Comparison of ENCODE assay signal across 25 cellular contexts in the genomic region with DNA sequence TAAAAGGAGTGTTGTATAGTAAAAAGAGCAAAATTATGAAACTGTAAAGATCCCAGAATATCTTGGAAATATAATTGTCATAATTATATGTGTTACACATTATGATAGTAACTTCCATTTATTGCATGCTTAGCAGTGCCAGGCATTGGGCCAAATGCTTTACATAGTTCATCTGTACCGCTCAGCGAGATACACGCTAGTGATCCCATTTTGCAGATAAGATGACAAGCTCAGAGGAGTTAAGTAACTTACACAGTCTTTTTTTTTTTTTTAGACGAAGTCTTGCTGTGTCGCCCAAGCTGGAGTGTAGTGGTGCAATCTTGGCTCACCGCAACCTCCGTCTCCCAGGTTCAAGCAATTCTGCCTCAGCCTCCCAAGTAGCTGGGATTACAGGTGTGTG. TPM values are rescaled to one million over a fixed set of nuclear protein-coding genes. Genes with fewer than 3 reads are reported as not detected.
"Had no signal": no experiment of that assay in that cellular context is flagged by ENCODE, and none has a peak within 500 bp of the region (broad histone marks: within the 10 kb centered on the region; RNA-seq: fewer than 3 reads in every experiment).

No MANE protein-coding gene starts in this region.

- H3K27ac Mint-ChIP-seq: activated CD4-positive, alpha-beta T cell treated with anti-CD3 and anti-CD28 coated beads for 36 hours; activated CD8-positive, alpha-beta memory T cell treated with anti-CD3 and anti-CD28 coated beads, Interleukin-2, amount 10 ng/mL, durations not matched to agents 7 days and 5 days; activated CD8-positive, alpha-beta T cell treated with anti-CD3 and anti-CD28 coated beads, Interleukin-2, amount 10 ng/mL, durations not matched to agents 7 days and 5 days; activated naive CD4-positive, alpha-beta T cell treated with anti-CD3 and anti-CD28 coated beads, Interleukin-2, amount 50 U/mL, for 72 hours; activated T-helper 2 cell treated with anti-CD3 and anti-CD28 coated beads, Interferon-gamma antibody, Interleukin-2, Interleukin-4, amounts not matched to agents 10 μg/mL and 5 μg/mL and 100 μg/mL, durations not matched to agents 14 hours and 24 hours and 36 hours; dendritic cell treated with granulocyte-macrophage colony-stimulating factor and Interleukin-4, amounts not matched to agents 40 ng/mL and 50 ng/mL, for 4 days; endodermal cell; natural killer cell treated with Interleukin-12 subunit alpha and Interleukin-12 subunit beta and Interleukin-15 and Interleukin-18, amount 100 ng/mL, for 72 hours; type B pancreatic cell had no signal

- H3K9me3 Mint-ChIP-seq: activated naive CD4-positive, alpha-beta T cell treated with anti-CD3 and anti-CD28 coated beads, Interleukin-2, amount 50 U/mL, for 72 hours; activated T-helper 2 cell treated with anti-CD3 and anti-CD28 coated beads, Interferon-gamma antibody, Interleukin-2, Interleukin-4, amounts not matched to agents 10 μg/mL and 5 μg/mL and 100 μg/mL, durations not matched to agents 14 hours and 24 hours and 36 hours; brain; dendritic cell treated with granulocyte-macrophage colony-stimulating factor and Interleukin-4, amounts not matched to agents 40 ng/mL and 50 ng/mL, for 4 days; endodermal cell; natural killer cell treated with Interleukin-12 subunit alpha and Interleukin-12 subunit beta and Interleukin-15 and Interleukin-18, amount 100 ng/mL, for 72 hours; type B pancreatic cell had no signal

- H3K36me3 Mint-ChIP-seq: activated CD8-positive, alpha-beta memory T cell treated with anti-CD3 and anti-CD28 coated beads, Interleukin-2, amount 10 ng/mL, durations not matched to agents 7 days and 5 days; activated naive CD4-positive, alpha-beta T cell treated with anti-CD3 and anti-CD28 coated beads, Interleukin-2, amount 50 U/mL, for 72 hours; brain; natural killer cell treated with Interleukin-12 subunit alpha and Interleukin-12 subunit beta and Interleukin-15 and Interleukin-18, amount 100 ng/mL, for 72 hours; type B pancreatic cell had no signal

- H3K4me1 Mint-ChIP-seq: activated CD4-positive, alpha-beta T cell treated with anti-CD3 and anti-CD28 coated beads for 36 hours; activated CD8-positive, alpha-beta memory T cell treated with anti-CD3 and anti-CD28 coated beads, Interleukin-2, amount 10 ng/mL, durations not matched to agents 7 days and 5 days had no signal

- H3K4me3 Mint-ChIP-seq: activated CD4-positive, alpha-beta T cell treated with anti-CD3 and anti-CD28 coated beads for 36 hours; activated CD8-positive, alpha-beta memory T cell treated with anti-CD3 and anti-CD28 coated beads, Interleukin-2, amount 10 ng/mL, durations not matched to agents 7 days and 5 days; activated CD8-positive, alpha-beta T cell treated with anti-CD3 and anti-CD28 coated beads, Interleukin-2, amount 10 ng/mL, durations not matched to agents 7 days and 5 days; brain; dendritic cell treated with granulocyte-macrophage colony-stimulating factor and Interleukin-4, amounts not matched to agents 40 ng/mL and 50 ng/mL, for 4 days; endodermal cell; natural killer cell treated with Interleukin-12 subunit alpha and Interleukin-12 subunit beta and Interleukin-15 and Interleukin-18, amount 100 ng/mL, for 72 hours; type B pancreatic cell had no signal

- DNase-seq: activated CD4-positive, alpha-beta T cell treated with anti-CD3 and anti-CD28 coated beads for 36 hours; activated CD4-positive, CD25-positive, alpha-beta regulatory T cell; activated CD8-positive, alpha-beta memory T cell treated with anti-CD3 and anti-CD28 coated beads, Interleukin-2, amount 10 ng/mL, durations not matched to agents 7 days and 5 days; activated CD8-positive, alpha-beta T cell treated with anti-CD3 and anti-CD28 coated beads, Interleukin-2, amount 10 ng/mL, durations not matched to agents 7 days and 5 days; activated T-cell treated with anti-CD3 and anti-CD28 coated beads, Interleukin-2, amount 50 U/mL, for 48 hours; caudate nucleus; endodermal cell; gastrocnemius medialis; glutamatergic neuron; kidney; mesendoderm; mucosa of descending colon; right cardiac atrium; stimulated activated naive CD4-positive, alpha-beta T cell; T-helper 2 cell; uterus had no signal

RNA-seq across cellular contexts. Expression of gene RAMP2, which starts 9.4 kb away (rescaled TPM):
- total RNA-seq: activated CD4-positive, alpha-beta T cell treated with anti-CD3 and anti-CD28 coated beads for 36 hours; activated CD8-positive, alpha-beta memory T cell treated with anti-CD3 and anti-CD28 coated beads, Interleukin-2, amount 10 ng/mL, durations not matched to agents 7 days and 5 days; activated CD8-positive, alpha-beta T cell treated with anti-CD3 and anti-CD28 coated beads, Interleukin-2, amount 10 ng/mL, durations not matched to agents 7 days and 5 days; activated naive CD4-positive, alpha-beta T cell treated with anti-CD3 and anti-CD28 coated beads, Interleukin-2, amount 50 U/mL, for 72 hours; activated T-helper 2 cell treated with anti-CD3 and anti-CD28 coated beads, Interferon-gamma antibody, Interleukin-2, Interleukin-4, amounts not matched to agents 10 μg/mL and 5 μg/mL and 100 μg/mL, durations not matched to agents 14 hours and 24 hours and 36 hours; myocyte; natural killer cell treated with Interleukin-12 subunit alpha and Interleukin-12 subunit beta and Interleukin-15 and Interleukin-18, amount 100 ng/mL, for 72 hours had no signal

RNA-seq across cellular contexts. Expression of gene WNK4, which starts 28.8 kb away (rescaled TPM):
- total RNA-seq: ascending aorta, gastrocnemius medialis, myocyte, right cardiac atrium, thoracic aorta had no signal
